ENCODE assay signal across 1 cellular context in the genomic region with DNA sequence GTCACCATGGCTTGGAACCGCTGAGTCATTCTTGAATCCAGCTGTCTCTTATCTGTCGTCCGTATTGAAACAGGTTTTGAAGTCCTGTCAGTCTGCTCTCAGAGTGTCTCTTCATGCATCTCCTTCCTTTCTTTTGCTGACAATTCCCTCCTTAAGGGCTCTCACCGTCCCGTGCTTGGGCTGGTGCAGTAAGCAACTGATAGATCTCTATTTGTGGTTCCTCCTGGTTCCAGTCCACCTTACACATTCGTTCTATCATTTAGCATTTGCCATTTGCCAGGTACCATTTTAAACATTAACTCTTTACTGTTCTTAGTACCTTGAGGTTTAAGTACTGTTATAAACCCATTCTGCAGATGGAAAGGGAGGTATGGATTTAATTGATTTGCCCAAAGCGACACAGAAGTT.
TF ChIP-seq lines count a peak whose summit lies in the region.

No MANE protein-coding gene starts in this region.

TF ChIP-seq in WTC11, 78 proteins besides CTCF, POLR2A, EP300 and RAD21 (continued from another document):
- TF ChIP-seq, protein P1, sequence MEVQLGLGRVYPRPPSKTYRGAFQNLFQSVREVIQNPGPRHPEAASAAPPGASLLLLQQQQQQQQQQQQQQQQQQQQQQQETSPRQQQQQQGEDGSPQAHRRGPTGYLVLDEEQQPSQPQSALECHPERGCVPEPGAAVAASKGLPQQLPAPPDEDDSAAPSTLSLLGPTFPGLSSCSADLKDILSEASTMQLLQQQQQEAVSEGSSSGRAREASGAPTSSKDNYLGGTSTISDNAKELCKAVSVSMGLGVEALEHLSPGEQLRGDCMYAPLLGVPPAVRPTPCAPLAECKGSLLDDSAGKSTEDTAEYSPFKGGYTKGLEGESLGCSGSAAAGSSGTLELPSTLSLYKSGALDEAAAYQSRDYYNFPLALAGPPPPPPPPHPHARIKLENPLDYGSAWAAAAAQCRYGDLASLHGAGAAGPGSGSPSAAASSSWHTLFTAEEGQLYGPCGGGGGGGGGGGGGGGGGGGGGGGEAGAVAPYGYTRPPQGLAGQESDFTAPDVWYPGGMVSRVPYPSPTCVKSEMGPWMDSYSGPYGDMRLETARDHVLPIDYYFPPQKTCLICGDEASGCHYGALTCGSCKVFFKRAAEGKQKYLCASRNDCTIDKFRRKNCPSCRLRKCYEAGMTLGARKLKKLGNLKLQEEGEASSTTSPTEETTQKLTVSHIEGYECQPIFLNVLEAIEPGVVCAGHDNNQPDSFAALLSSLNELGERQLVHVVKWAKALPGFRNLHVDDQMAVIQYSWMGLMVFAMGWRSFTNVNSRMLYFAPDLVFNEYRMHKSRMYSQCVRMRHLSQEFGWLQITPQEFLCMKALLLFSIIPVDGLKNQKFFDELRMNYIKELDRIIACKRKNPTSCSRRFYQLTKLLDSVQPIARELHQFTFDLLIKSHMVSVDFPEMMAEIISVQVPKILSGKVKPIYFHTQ (CRISPR knock-in tag; IDR thresholded peaks at IDR 0.05), result no peak
